Comparison of ENCODE assay signal across 16 cellular contexts in the genomic region with DNA sequence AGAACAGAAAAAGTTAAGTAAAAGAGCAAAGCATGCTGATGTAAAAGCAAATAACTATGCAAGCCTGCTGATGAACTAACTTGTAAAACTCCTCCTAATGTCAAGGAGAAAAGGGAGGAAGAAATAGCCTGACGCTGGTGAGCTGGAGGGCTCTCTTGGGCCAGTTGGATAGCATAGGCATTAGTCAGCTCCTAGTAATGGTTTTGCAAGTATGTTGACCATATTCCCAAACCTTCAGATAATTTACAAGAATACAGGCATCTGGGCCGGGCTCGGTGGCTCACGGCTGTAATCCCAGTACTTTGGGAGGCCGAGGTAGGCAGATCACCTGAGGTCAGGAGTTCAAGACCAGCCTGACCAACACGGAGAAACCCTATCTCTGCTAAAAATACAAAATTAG.
DNase-seq lines count a peak whose midpoint lies in the region; ATAC-seq and TF ChIP-seq lines count a peak whose summit lies in the region.
"Had no signal": no experiment of that assay in that cellular context is flagged by ENCODE, and none has a peak within 500 bp of the region (broad histone marks: within the 10 kb centered on the region; RNA-seq: fewer than 3 reads in every experiment).

No MANE protein-coding gene starts in this region.

- no peak overlapping the region for H3K4me3 Mint-ChIP-seq in natural killer cell treated with Interleukin-12 subunit alpha and Interleukin-12 subunit beta and Interleukin-15 and Interleukin-18, amount 100 ng/mL, for 72 hours
- H3K4me3 Mint-ChIP-seq: activated naive CD4-positive, alpha-beta T cell treated with anti-CD3 and anti-CD28 coated beads for 36 hours; stimulated activated naive B cell treated with anti-CD40 and anti-IgM and Interleukin-4, amounts not matched to agents 10 μg/mL and 1 μg/mL and 100 μg/mL, for 72 hours had no signal

- H3K27me3 Mint-ChIP-seq in natural killer cell treated with Interleukin-12 subunit alpha and Interleukin-12 subunit beta and Interleukin-15 and Interleukin-18, amount 100 ng/mL, for 72 hours = no peaks in the 10 kb centered on the region
- H3K27me3 Mint-ChIP-seq: stimulated activated naive B cell treated with anti-CD40 and anti-IgM and Interleukin-4, amounts not matched to agents 10 μg/mL and 1 μg/mL and 100 μg/mL, for 72 hours had no signal

- H3K4me1 Mint-ChIP-seq in natural killer cell treated with Interleukin-12 subunit alpha and Interleukin-12 subunit beta and Interleukin-15 and Interleukin-18, amount 100 ng/mL, for 72 hours (ENCODE audit: low read depth in 2 of 2) = no peaks in the 10 kb centered on the region
- H3K4me1 Mint-ChIP-seq: stimulated activated naive B cell treated with anti-CD40 and anti-IgM and Interleukin-4, amounts not matched to agents 10 μg/mL and 1 μg/mL and 100 μg/mL, for 72 hours had no signal

- TF ChIP-seq CTCF in upper lobe of right lung (IDR thresholded peaks at IDR 0.05) = no peak

- peaks cover 6% of the 10 kb centered on the region for H3K36me3 Mint-ChIP-seq in natural killer cell treated with Interleukin-12 subunit alpha and Interleukin-12 subunit beta and Interleukin-15 and Interleukin-18, amount 100 ng/mL, for 72 hours
- H3K36me3 Mint-ChIP-seq: stimulated activated naive B cell treated with anti-CD40 and anti-IgM and Interleukin-4, amounts not matched to agents 10 μg/mL and 1 μg/mL and 100 μg/mL, for 72 hours had no signal

- peaks cover 6% of the 10 kb centered on the region for H3K9me3 Mint-ChIP-seq in natural killer cell treated with Interleukin-12 subunit alpha and Interleukin-12 subunit beta and Interleukin-15 and Interleukin-18, amount 100 ng/mL, for 72 hours
- H3K9me3 Mint-ChIP-seq: activated naive CD4-positive, alpha-beta T cell treated with anti-CD3 and anti-CD28 coated beads for 36 hours; stimulated activated naive B cell treated with anti-CD40 and anti-IgM and Interleukin-4, amounts not matched to agents 10 μg/mL and 1 μg/mL and 100 μg/mL, for 72 hours had no signal

- no peak overlapping the region for H3K27ac ChIP-seq in upper lobe of right lung
- H3K27ac ChIP-seq: 22Rv1 had no signal

- H3K9me3 ChIP-seq in upper lobe of right lung = no peaks in the 10 kb centered on the region

- H3K4me3 ChIP-seq in upper lobe of right lung = no peak overlapping the region

- DNase-seq in DMS53 (lab: John Stamatoyannopoulos, UW) = peak; percentile 9
- no peak for DNase-seq in DMS53 treated with DMSO at 0.1 percent for 48 hours (lab: John Stamatoyannopoulos, UW; ENCODE audit: unreplicated experiment)
- peak; percentile 99 for DNase-seq in amniotic epithelial cell (ENCODE audit: low read depth)
- peak; percentile 77 for DNase-seq in glomerular visceral epithelial cell (ENCODE audit: extremely low spot score)
- no peak for DNase-seq in upper lobe of right lung
- DNase-seq in NCI-H345 treated with DMSO at 0.1 percent for 48 hours (lab: John Stamatoyannopoulos, UW; ENCODE audit: unreplicated experiment) = no peak
- DNase-seq in natural killer cell treated with Interleukin-12 subunit alpha and Interleukin-12 subunit beta and Interleukin-15 and Interleukin-18, amount 100 ng/mL, for 72 hours (ENCODE audit: low spot score) = no peak
- DNase-seq: activated CD4-positive, alpha-beta T cell treated with anti-CD3 and anti-CD28 coated beads for 48 hours; activated naive CD4-positive, alpha-beta T cell treated with anti-CD3 and anti-CD28 coated beads for 36 hours; effector CD4-positive, alpha-beta T cell; NCI-H1092; NCI-H69; stimulated activated CD4-positive, alpha-beta T cell treated with anti-CD3 and anti-CD28 coated beads, Interleukin-1b, Interleukin-23, amount 100 ng/mL, for 48 hours; stimulated activated naive B cell treated with anti-CD40 and anti-IgM and Interleukin-4, amounts not matched to agents 10 μg/mL and 1 μg/mL and 100 μg/mL, for 72 hours had no signal

- H3K36me3 ChIP-seq in upper lobe of right lung = no peaks in the 10 kb centered on the region

- no peak overlapping the region for H3K27ac Mint-ChIP-seq in natural killer cell treated with Interleukin-12 subunit alpha and Interleukin-12 subunit beta and Interleukin-15 and Interleukin-18, amount 100 ng/mL, for 72 hours
- H3K27ac Mint-ChIP-seq: activated naive CD4-positive, alpha-beta T cell treated with anti-CD3 and anti-CD28 coated beads for 36 hours; stimulated activated naive B cell treated with anti-CD40 and anti-IgM and Interleukin-4, amounts not matched to agents 10 μg/mL and 1 μg/mL and 100 μg/mL, for 72 hours had no signal

- peak; percentile 33 for ATAC-seq in upper lobe of right lung
- ATAC-seq in HG02763 (IDR thresholded peaks at IDR 0.05; ENCODE audit: unreplicated experiment) = no peak
- ATAC-seq in natural killer cell treated with Interleukin-12 subunit alpha and Interleukin-12 subunit beta and Interleukin-15 and Interleukin-18, amount 100 ng/mL, for 72 hours = no peak
- ATAC-seq: stimulated activated naive B cell treated with anti-CD40 and anti-IgM and Interleukin-4, amounts not matched to agents 10 μg/mL and 1 μg/mL and 100 μg/mL, for 72 hours had no signal

- intact Hi-C loops in upper lobe of right lung (cut with DNase I) = no loop called here

- no peaks in the 10 kb centered on the region for H3K27me3 ChIP-seq in upper lobe of right lung

- H3K4me1 ChIP-seq in upper lobe of right lung = no peaks in the 10 kb centered on the region

Comparison
In these comparisons a context has a peak if more than half of its experiments do, and no peak if none do; other contexts are left out.
1. DNase-seq: peak in DMS53 (single experiment), amniotic epithelial cell (single experiment) and glomerular visceral epithelial cell (single experiment); none in DMS53 treated with DMSO at 0.1 percent for 48 hours (single experiment), upper lobe of right lung (single experiment), NCI-H345 treated with DMSO at 0.1 percent for 48 hours (single experiment) and natural killer cell treated with Interleukin-12 subunit alpha and Interleukin-12 subunit beta and Interleukin-15 and Interleukin-18, amount 100 ng/mL, for 72 hours (single experiment).